In genomic region chr6:139925894-139926641, GRCh38 we compare ENCODE assay signal across 14 cellular contexts.
DNase-seq lines count a peak whose midpoint lies in the region; ATAC-seq and TF ChIP-seq lines count a peak whose summit lies in the region.
"Had no signal": no experiment of that assay in that cellular context is flagged by ENCODE, and none has a peak within 500 bp of the region (broad histone marks: within the 10 kb centered on the region; RNA-seq: fewer than 3 reads in every experiment).

No MANE protein-coding gene starts in this region.

- no peaks in the 10 kb centered on the region for H3K27me3 ChIP-seq in CD8-positive, alpha-beta memory T cell (ENCODE audit: insufficient read depth, low read length, poor library complexity, severe bottlenecking)
- H3K27me3 ChIP-seq: BLaER1, left lung had no signal

- H3K27me3 Mint-ChIP-seq in CD8-positive, alpha-beta memory T cell: peaks cover 4 to 22% of the 10 kb centered on the region in 2 donors
- H3K27me3 Mint-ChIP-seq in activated T-helper 17 cell treated with anti-CD3 and anti-CD28 coated beads, Interleukin-2, amount 50 U/mL, for 72 hours: peaks cover 9% of the 10 kb centered on the region

- DNase-seq in AG09309 (ENCODE audit: low read depth): peak; percentile 34
- peak; percentile 72 for DNase-seq in NCI-H146 treated with DMSO at 0.1 percent for 48 hours (lab: John Stamatoyannopoulos, UW; ENCODE audit: unreplicated experiment)
- peak; percentile 74 to 91 for DNase-seq in cardiac fibroblast (ENCODE audit: low read depth in 2 of 2)
- peak in 2 of 3 donors; percentile 15 to 22 for DNase-seq in mucosa of descending colon
- no peak for DNase-seq in GM10266 (ENCODE audit: extremely low spot score)
- no peak for DNase-seq in CD8-positive, alpha-beta memory T cell
- DNase-seq: activated CD4-positive, alpha-beta T cell treated with anti-CD3 and anti-CD28 coated beads for 1 hour; Karpas-422; left lung; stimulated activated CD4-positive, alpha-beta T cell treated with anti-CD3 and anti-CD28 coated beads, Interleukin-15, amount 100 ng/mL, for 24 hours had no signal

- H3K4me3 ChIP-seq in AG09309 (ENCODE audit: control insufficient read depth, low read depth, low read length): no peak overlapping the region
- no peak overlapping the region for H3K4me3 ChIP-seq in cardiac fibroblast (replicated peaks in 1 of 2; ENCODE audit: low read depth in 2 of 2, low read length in 2 of 2)
- no peak overlapping the region for H3K4me3 ChIP-seq in mucosa of descending colon
- H3K4me3 ChIP-seq in CD8-positive, alpha-beta memory T cell (ENCODE audit: low read length): no peak overlapping the region
- H3K4me3 ChIP-seq: BLaER1, left lung had no signal

- POLR2A ChIA-PET in CD8-positive, alpha-beta memory T cell (lab: Charles Lee): no interaction called here

- intact Hi-C loops in mucosa of descending colon (cut with DNase I, micrococcal nuclease): no loop called here

- no peaks in the 10 kb centered on the region for H3K4me1 ChIP-seq in mucosa of descending colon (ENCODE audit: low read depth)
- no peaks in the 10 kb centered on the region for H3K4me1 ChIP-seq in CD8-positive, alpha-beta memory T cell (ENCODE audit: insufficient read depth, low read length)
- H3K4me1 ChIP-seq: BLaER1, left lung had no signal

- no peaks in the 10 kb centered on the region for H3K36me3 Mint-ChIP-seq in CD8-positive, alpha-beta memory T cell
- H3K36me3 Mint-ChIP-seq in activated T-helper 17 cell treated with anti-CD3 and anti-CD28 coated beads, Interleukin-2, amount 50 U/mL, for 72 hours (ENCODE audit: low read depth): no peaks in the 10 kb centered on the region

- CTCF ChIA-PET in CD8-positive, alpha-beta memory T cell (lab: Charles Lee): no interaction called here

- H3K27ac ChIP-seq in CD8-positive, alpha-beta memory T cell (ENCODE audit: low read depth, low read length): no peak overlapping the region
- H3K27ac ChIP-seq: BLaER1, left lung had no signal

- no peak overlapping the region for H3K4me3 Mint-ChIP-seq in CD8-positive, alpha-beta memory T cell
- H3K4me3 Mint-ChIP-seq in activated T-helper 17 cell treated with anti-CD3 and anti-CD28 coated beads, Interleukin-2, amount 50 U/mL, for 72 hours: no peak overlapping the region
- H3K4me3 Mint-ChIP-seq: stimulated activated naive CD8-positive, alpha-beta T cell treated with anti-CD3 and anti-CD28 coated beads, Interleukin-15, Interleukin-2, amounts not matched to agents 100 ng/mL and 50 ng/mL, for 24 hours had no signal

- TF ChIP-seq CTCF in AG09309 (IDR thresholded peaks at IDR 0.05; ENCODE audit: control insufficient read depth, insufficient read depth, low read depth, low read length, missing control alignments) (no peak), cardiac fibroblast (IDR thresholded peaks at IDR 0.05; ENCODE audit: low read depth, low read length) (no peak), mucosa of descending colon (IDR thresholded peaks at IDR 0.05) (no peak), GM10266 (IDR thresholded peaks at IDR 0.05; ENCODE audit: control insufficient read depth, insufficient read depth, low read depth, missing control alignments) (no peak)

- no peaks in the 10 kb centered on the region for H3K9me3 Mint-ChIP-seq in CD8-positive, alpha-beta memory T cell
- H3K9me3 Mint-ChIP-seq in activated T-helper 17 cell treated with anti-CD3 and anti-CD28 coated beads, Interleukin-2, amount 50 U/mL, for 72 hours: no peaks in the 10 kb centered on the region
- H3K9me3 Mint-ChIP-seq: stimulated activated naive CD8-positive, alpha-beta T cell treated with anti-CD3 and anti-CD28 coated beads, Interleukin-15, Interleukin-2, amounts not matched to agents 100 ng/mL and 50 ng/mL, for 24 hours had no signal

- no peaks in the 10 kb centered on the region for H3K36me3 ChIP-seq in mucosa of descending colon (ENCODE audit: low read depth)
- no peaks in the 10 kb centered on the region for H3K36me3 ChIP-seq in CD8-positive, alpha-beta memory T cell (ENCODE audit: insufficient read depth, low read length)
- H3K36me3 ChIP-seq: BLaER1, left lung had no signal

- ATAC-seq in mucosa of descending colon (peak; percentile 83), HG02981 (IDR thresholded peaks at IDR 0.05; ENCODE audit: unreplicated experiment) (no peak)
- no peak for ATAC-seq in activated T-helper 17 cell treated with anti-CD3 and anti-CD28 coated beads, Interleukin-2, amount 50 U/mL, for 72 hours (replicated peaks)
- ATAC-seq: left lung had no signal

- no peaks in the 10 kb centered on the region for H3K4me1 Mint-ChIP-seq in CD8-positive, alpha-beta memory T cell
- no peaks in the 10 kb centered on the region for H3K4me1 Mint-ChIP-seq in activated T-helper 17 cell treated with anti-CD3 and anti-CD28 coated beads, Interleukin-2, amount 50 U/mL, for 72 hours

- H3K27ac Mint-ChIP-seq in CD8-positive, alpha-beta memory T cell: no peak overlapping the region
- no peak overlapping the region for H3K27ac Mint-ChIP-seq in activated T-helper 17 cell treated with anti-CD3 and anti-CD28 coated beads, Interleukin-2, amount 50 U/mL, for 72 hours
- H3K27ac Mint-ChIP-seq: stimulated activated naive CD8-positive, alpha-beta T cell treated with anti-CD3 and anti-CD28 coated beads, Interleukin-15, Interleukin-2, amounts not matched to agents 100 ng/mL and 50 ng/mL, for 24 hours had no signal

- no peaks in the 10 kb centered on the region for H3K9me3 ChIP-seq in mucosa of descending colon
- no peaks in the 10 kb centered on the region for H3K9me3 ChIP-seq in CD8-positive, alpha-beta memory T cell (ENCODE audit: low read length)
- H3K9me3 ChIP-seq: BLaER1, left lung had no signal

Comparison
In these comparisons a context has a peak if more than half of its experiments do, and no peak if none do; other contexts are left out.
1. DNase-seq: peak in AG09309 (single experiment), NCI-H146 treated with DMSO at 0.1 percent for 48 hours (single experiment), cardiac fibroblast (2 of 2) and mucosa of descending colon (2 of 3); none in GM10266 (single experiment) and CD8-positive, alpha-beta memory T cell (0 of 5).